Comparison of ENCODE assay signal across 15 cellular contexts in genomic region chr1:8590696-8591351, GRCh38.
DNase-seq lines count a peak whose midpoint lies in the region; ATAC-seq and TF ChIP-seq lines count a peak whose summit lies in the region.
"Had no signal": no experiment of that assay in that cellular context is flagged by ENCODE, and none has a peak within 500 bp of the region (broad histone marks: within the 10 kb centered on the region; RNA-seq: fewer than 3 reads in every experiment).

No MANE protein-coding gene starts in this region.

- intact Hi-C loops in dendritic cell treated with granulocyte-macrophage colony-stimulating factor and Interleukin-4, amounts not matched to agents 40 ng/mL and 50 ng/mL, for 4 days (cut with micrococcal nuclease), result no loop called here
- intact Hi-C loops in upper lobe of right lung (cut with DNase I), result no loop called here

- H3K4me3 ChIP-seq in upper lobe of right lung, result no peak overlapping the region
- H3K4me3 ChIP-seq: upper lobe of left lung had no signal

- H3K4me1 ChIP-seq in upper lobe of right lung, result peaks cover 9% of the 10 kb centered on the region

- ATAC-seq in upper lobe of right lung (peak; percentile 27), GM21447 (IDR thresholded peaks at IDR 0.05; ENCODE audit: unreplicated experiment) (no peak)

- TF ChIP-seq CTCF in upper lobe of right lung (IDR thresholded peaks at IDR 0.05) (no peak), GM20000 (IDR thresholded peaks at IDR 0.05; ENCODE audit: extremely low read depth, missing control alignments) (no peak)

- no peaks in the 10 kb centered on the region for H3K27me3 ChIP-seq in upper lobe of right lung
- H3K27me3 ChIP-seq: upper lobe of left lung had no signal

- DNase-seq in activated T-cell treated with anti-CD3 and anti-CD28 coated beads, Interleukin-2, amount 50 U/mL, for 24 hours, result no peak
- no peak for DNase-seq in activated T-cell treated with anti-CD3 and anti-CD28 coated beads, Interleukin-2, amount 50 U/mL, for 48 hours
- peak; percentile 68 for DNase-seq in myocyte (ENCODE audit: low read depth)
- no peak for DNase-seq in upper lobe of right lung
- no peak for DNase-seq in AML-193 (lab: John Stamatoyannopoulos, UW)
- DNase-seq in GM20000 (ENCODE audit: low spot score), result no peak
- DNase-seq: activated CD4-positive, CD25-positive, alpha-beta regulatory T cell treated with anti-CD3 and anti-CD28 coated beads, Interleukin-2, amount 50 U/mL, for 72 hours; activated gamma-delta T cell treated with Interleukin-2 at 50 U/mL for 16 hours; DMS 273 treated with DMSO at 0.1 percent for 48 hours; immature natural killer cell; NCI-H2081 treated with DMSO at 0.1 percent for 48 hours; NK-92 treated with Interleukin-12 subunit alpha and Interleukin-12 subunit beta, amount 100 ng/mL, for 24 hours; upper lobe of left lung had no signal

- H3K4me1 Mint-ChIP-seq in activated T-cell treated with anti-CD3 and anti-CD28 coated beads, Interleukin-2, amount 50 U/mL, for 24 hours (ENCODE audit: low read depth), result peaks cover 45% of the 10 kb centered on the region
- H3K4me1 Mint-ChIP-seq in dendritic cell treated with granulocyte-macrophage colony-stimulating factor and Interleukin-4, amounts not matched to agents 40 ng/mL and 50 ng/mL, for 4 days (ENCODE audit: low read depth), result peaks cover 18% of the 10 kb centered on the region

- no peaks in the 10 kb centered on the region for H3K36me3 ChIP-seq in upper lobe of right lung
- H3K36me3 ChIP-seq: upper lobe of left lung had no signal

- H3K4me3 Mint-ChIP-seq in activated T-cell treated with anti-CD3 and anti-CD28 coated beads, Interleukin-2, amount 50 U/mL, for 24 hours, result no peak overlapping the region
- H3K4me3 Mint-ChIP-seq in dendritic cell treated with granulocyte-macrophage colony-stimulating factor and Interleukin-4, amounts not matched to agents 40 ng/mL and 50 ng/mL, for 4 days, result no peak overlapping the region
- H3K4me3 Mint-ChIP-seq: immature natural killer cell had no signal

- no peaks in the 10 kb centered on the region for H3K27me3 Mint-ChIP-seq in activated T-cell treated with anti-CD3 and anti-CD28 coated beads, Interleukin-2, amount 50 U/mL, for 24 hours
- no peaks in the 10 kb centered on the region for H3K27me3 Mint-ChIP-seq in dendritic cell treated with granulocyte-macrophage colony-stimulating factor and Interleukin-4, amounts not matched to agents 40 ng/mL and 50 ng/mL, for 4 days

- no peaks in the 10 kb centered on the region for H3K9me3 ChIP-seq in upper lobe of right lung
- H3K9me3 ChIP-seq: upper lobe of left lung had no signal

- no peak overlapping the region for H3K27ac ChIP-seq in upper lobe of right lung

- no peaks in the 10 kb centered on the region for H3K9me3 Mint-ChIP-seq in activated T-cell treated with anti-CD3 and anti-CD28 coated beads, Interleukin-2, amount 50 U/mL, for 24 hours
- no peaks in the 10 kb centered on the region for H3K9me3 Mint-ChIP-seq in dendritic cell treated with granulocyte-macrophage colony-stimulating factor and Interleukin-4, amounts not matched to agents 40 ng/mL and 50 ng/mL, for 4 days
- H3K9me3 Mint-ChIP-seq: immature natural killer cell had no signal

- peak overlapping the region; percentile 41 for H3K27ac Mint-ChIP-seq in activated T-cell treated with anti-CD3 and anti-CD28 coated beads, Interleukin-2, amount 50 U/mL, for 24 hours
- H3K27ac Mint-ChIP-seq in dendritic cell treated with granulocyte-macrophage colony-stimulating factor and Interleukin-4, amounts not matched to agents 40 ng/mL and 50 ng/mL, for 4 days, result peak overlapping the region; percentile 42

- H3K36me3 Mint-ChIP-seq in activated T-cell treated with anti-CD3 and anti-CD28 coated beads, Interleukin-2, amount 50 U/mL, for 24 hours (ENCODE audit: low read depth), result peaks cover 14% of the 10 kb centered on the region
- no peaks in the 10 kb centered on the region for H3K36me3 Mint-ChIP-seq in dendritic cell treated with granulocyte-macrophage colony-stimulating factor and Interleukin-4, amounts not matched to agents 40 ng/mL and 50 ng/mL, for 4 days (ENCODE audit: low read depth)
- H3K36me3 Mint-ChIP-seq: immature natural killer cell had no signal
